33 cellular contexts compared by ENCODE assay signal in the genomic region with DNA sequence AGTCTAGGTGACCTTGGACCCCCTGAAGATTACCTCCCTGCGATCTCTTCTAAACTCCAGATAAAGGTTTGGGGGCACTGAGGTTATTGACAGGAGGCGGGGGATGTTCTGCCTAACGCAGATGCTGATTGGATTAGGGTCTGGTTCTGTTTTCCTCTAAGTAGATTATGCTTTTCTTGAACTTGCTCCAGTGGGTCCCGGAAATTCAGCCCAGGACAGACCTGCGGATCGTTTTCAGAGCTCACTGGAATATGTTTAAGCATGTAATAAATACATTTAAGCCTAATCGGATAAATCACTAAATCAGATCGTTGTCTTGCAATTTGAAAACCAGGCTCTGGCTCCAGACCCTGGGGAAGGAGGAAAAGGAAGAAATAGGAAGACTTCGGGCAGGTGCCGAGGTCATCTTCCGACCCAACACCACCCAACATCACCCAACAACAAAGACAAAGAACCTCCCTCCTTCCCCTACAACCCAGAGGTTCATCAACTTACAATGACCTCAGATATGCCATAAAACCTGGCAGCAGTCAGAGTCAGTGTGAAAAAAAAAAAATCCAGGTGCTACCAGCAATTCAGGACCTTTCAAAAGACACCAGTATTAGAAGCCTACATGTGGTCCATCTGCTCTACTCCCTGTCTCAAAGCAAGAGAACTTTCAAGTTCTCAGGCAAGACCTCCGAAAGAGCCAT.
"Had no signal": no experiment of that assay in that cellular context is flagged by ENCODE, and none has a peak within 500 bp of the region (broad histone marks: within the 10 kb centered on the region; RNA-seq: fewer than 3 reads in every experiment).

No MANE protein-coding gene starts in this region.

- H3K4me1 Mint-ChIP-seq: activated B cell treated with CpG ODN at 0.5 μM for 24 hours; activated CD4-positive, alpha-beta T cell treated with anti-CD3 and anti-CD28 coated beads, Interleukin-2, amount 10 ng/mL, durations not matched to agents 24 days and 14 days; activated naive CD4-positive, alpha-beta T cell treated with anti-CD3 and anti-CD28 coated beads, Interleukin-2, amount 50 U/mL, for 24 hours; activated naive CD8-positive, alpha-beta T cell treated with anti-CD3 and anti-CD28 coated beads, Interleukin-2, amount 10 ng/mL, durations not matched to agents 7 days and 5 days; central memory CD8-positive, alpha-beta T cell had no signal

- H3K36me3 ChIP-seq: ascending aorta, cardiac muscle cell, SJSA1 had no signal

- ATAC-seq: activated CD8-positive, alpha-beta T cell treated with anti-CD3 and anti-CD28 coated beads, Interleukin-2, amount 10 ng/mL, durations not matched to agents 7 days and 5 days; Panc1 had no signal

- H3K4me3 ChIP-seq: ascending aorta, cardiac muscle cell, SJSA1 had no signal

- H3K4me1 ChIP-seq: ascending aorta, SJSA1 had no signal

- H3K4me3 Mint-ChIP-seq: activated B cell treated with CpG ODN at 0.5 μM for 24 hours; activated CD4-positive, alpha-beta T cell treated with anti-CD3 and anti-CD28 coated beads, Interleukin-2, amount 10 ng/mL, durations not matched to agents 24 days and 14 days; activated CD8-positive, alpha-beta T cell treated with anti-CD3 and anti-CD28 coated beads, Interleukin-2, amount 10 ng/mL, durations not matched to agents 7 days and 5 days; activated naive CD4-positive, alpha-beta T cell treated with anti-CD3 and anti-CD28 coated beads, Interleukin-2, amount 50 U/mL, for 24 hours; activated naive CD8-positive, alpha-beta T cell treated with anti-CD3 and anti-CD28 coated beads, Interleukin-2, amount 10 ng/mL, durations not matched to agents 7 days and 5 days; activated T-cell treated with anti-CD3 and anti-CD28 coated beads, Interleukin-2, amount 50 U/mL, for 24 hours; central memory CD8-positive, alpha-beta T cell had no signal

- H3K27me3 Mint-ChIP-seq: activated CD4-positive, alpha-beta T cell treated with anti-CD3 and anti-CD28 coated beads, Interleukin-2, amount 10 ng/mL, durations not matched to agents 24 days and 14 days; activated naive CD8-positive, alpha-beta T cell treated with anti-CD3 and anti-CD28 coated beads, Interleukin-2, amount 10 ng/mL, durations not matched to agents 7 days and 5 days; activated T-cell treated with anti-CD3 and anti-CD28 coated beads, Interleukin-2, amount 50 U/mL, for 24 hours had no signal

- DNase-seq: activated B cell treated with CpG ODN at 0.5 μM for 24 hours; activated CD4-positive, alpha-beta T cell treated with anti-CD3 and anti-CD28 coated beads, Interleukin-2, amount 10 ng/mL, durations not matched to agents 24 days and 14 days; activated CD4-positive, alpha-beta T cell treated with anti-CD3 and anti-CD28 coated beads, Interleukin-2, amount 50 U/mL, for 4 hours; activated CD4-positive, CD25-positive, alpha-beta regulatory T cell treated with anti-CD3 and anti-CD28 coated beads, Interleukin-2, amount 50 U/mL, for 72 hours; activated CD8-positive, alpha-beta T cell treated with anti-CD3 and anti-CD28 coated beads, Interleukin-2, amount 10 ng/mL, durations not matched to agents 7 days and 5 days; activated gamma-delta T cell; activated naive CD4-positive, alpha-beta T cell treated with Interleukin-2 at 50 U/mL for 16 hours; activated naive CD8-positive, alpha-beta T cell treated with anti-CD3 and anti-CD28 coated beads, Interleukin-2, amount 10 ng/mL, durations not matched to agents 7 days and 5 days; activated T-cell treated with anti-CD3 and anti-CD28 coated beads, Interleukin-2, amount 50 U/mL, for 24 hours; amygdala; Kasumi-1; KG1; MM.1S; MV-4-11; NCI-H1092; NCI-H1436 treated with DMSO at 0.1 percent for 48 hours; NCI-H187; NCI-H2029 treated with DMSO at 0.1 percent for 48 hours; NCI-H2171 treated with DMSO at 0.1 percent for 48 hours; NCI-H2227 treated with DMSO at 0.1 percent for 48 hours; NCI-H446; NCI-H510A treated with DMSO at 0.1 percent for 48 hours; NCI-H526 treated with DMSO at 0.1 percent for 48 hours; NCI-H774; SHP77 treated with DMSO at 0.1 percent for 48 hours; T1000 had no signal

- H3K9me3 Mint-ChIP-seq: activated CD4-positive, alpha-beta T cell treated with anti-CD3 and anti-CD28 coated beads, Interleukin-2, amount 10 ng/mL, durations not matched to agents 24 days and 14 days; activated naive CD4-positive, alpha-beta T cell treated with anti-CD3 and anti-CD28 coated beads, Interleukin-2, amount 50 U/mL, for 24 hours; activated T-helper 2 cell treated with anti-CD3 and anti-CD28 coated beads, Interferon-gamma antibody, Interleukin-2, Interleukin-4, amounts not matched to agents 10 μg/mL and 5 μg/mL and 100 μg/mL, durations not matched to agents 14 hours and 24 hours and 36 hours had no signal

- H3K36me3 Mint-ChIP-seq: activated naive CD4-positive, alpha-beta T cell treated with anti-CD3 and anti-CD28 coated beads, Interleukin-2, amount 50 U/mL, for 24 hours; activated naive CD8-positive, alpha-beta T cell treated with anti-CD3 and anti-CD28 coated beads, Interleukin-2, amount 10 ng/mL, durations not matched to agents 7 days and 5 days had no signal

- H3K27me3 ChIP-seq: ascending aorta, cardiac muscle cell, SJSA1 had no signal

- H3K27ac Mint-ChIP-seq: activated B cell treated with CpG ODN at 0.5 μM for 24 hours; activated CD4-positive, alpha-beta T cell treated with anti-CD3 and anti-CD28 coated beads, Interleukin-2, amount 10 ng/mL, durations not matched to agents 24 days and 14 days; activated CD8-positive, alpha-beta T cell treated with anti-CD3 and anti-CD28 coated beads, Interleukin-2, amount 10 ng/mL, durations not matched to agents 7 days and 5 days; activated naive CD4-positive, alpha-beta T cell treated with anti-CD3 and anti-CD28 coated beads, Interleukin-2, amount 50 U/mL, for 24 hours; activated naive CD8-positive, alpha-beta T cell treated with anti-CD3 and anti-CD28 coated beads, Interleukin-2, amount 10 ng/mL, durations not matched to agents 7 days and 5 days; activated T-cell treated with anti-CD3 and anti-CD28 coated beads, Interleukin-2, amount 50 U/mL, for 24 hours; activated T-helper 2 cell treated with anti-CD3 and anti-CD28 coated beads, Interferon-gamma antibody, Interleukin-2, Interleukin-4, amounts not matched to agents 10 μg/mL and 5 μg/mL and 100 μg/mL, durations not matched to agents 14 hours and 24 hours and 36 hours had no signal

- H3K27ac ChIP-seq: ascending aorta, cardiac muscle cell, SJSA1 had no signal

- H3K9me3 ChIP-seq: ascending aorta, SJSA1 had no signal
